Comparison of ENCODE assay signal across 8 cellular contexts in genomic region chr9:86034863-86035734, GRCh38.
DNase-seq lines count a peak whose midpoint lies in the region; ATAC-seq, FAIRE-seq and TF ChIP-seq lines count a peak whose summit lies in the region.

No MANE protein-coding gene starts in this region.

- POLR2A ChIA-PET in naive thymus-derived CD4-positive, alpha-beta T cell (lab: Charles Lee) = no interaction called here

- TF ChIP-seq CTCF in GM12875 (IDR thresholded peaks at IDR 0.05; ENCODE audit: borderline replicate concordance, insufficient read depth, low read depth, low read length) (peak; percentile 65), bronchial epithelial cell (IDR thresholded peaks at IDR 0.05; ENCODE audit: insufficient read depth, low read length, severe bottlenecking) (peak; percentile 60), pancreas (IDR thresholded peaks at IDR 0.05) (peak in 3 of 4 donors; percentile 28 to 43 (median 28)), prostate gland (IDR thresholded peaks at IDR 0.05) (peak in 2 of 4 experiments; percentile 12 to 27)

- no peaks in the 10 kb centered on the region for H3K27me3 ChIP-seq in bronchial epithelial cell (ENCODE audit: control insufficient read depth, insufficient read depth, low read length)
- H3K27me3 ChIP-seq in pancreas = no peaks in the 10 kb centered on the region
- no peaks in the 10 kb centered on the region for H3K27me3 ChIP-seq in naive thymus-derived CD4-positive, alpha-beta T cell (ENCODE audit: control insufficient read depth in 2 of 2, insufficient read depth in 2 of 2, low read length in 2 of 2)
- H3K27me3 ChIP-seq in prostate gland (replicated peaks; ENCODE audit: insufficient read depth) = no peaks in the 10 kb centered on the region

- H3K4me1 ChIP-seq in pancreas = no peaks in the 10 kb centered on the region
- no peaks in the 10 kb centered on the region for H3K4me1 ChIP-seq in naive thymus-derived CD4-positive, alpha-beta T cell (ENCODE audit: control insufficient read depth in 2 of 2, insufficient read depth in 2 of 2, low read length in 2 of 2)
- H3K4me1 ChIP-seq in prostate gland (replicated peaks) = no peaks in the 10 kb centered on the region

- no peak for TF ChIP-seq POLR2A in prostate gland (IDR thresholded peaks at IDR 0.05)

- peaks cover 2 to 20% (median 8%) of the 10 kb centered on the region in 5 donors for H3K36me3 Mint-ChIP-seq in naive thymus-derived CD4-positive, alpha-beta T cell
- peaks cover 6% of the 10 kb centered on the region for H3K36me3 Mint-ChIP-seq in stimulated activated memory B cell treated with anti-CD40 and anti-IgM and Interleukin-4, amounts not matched to agents 10 μg/mL and 1 μg/mL and 100 μg/mL, for 72 hours

- ATAC-seq in pancreas = peak in 3 of 4 donors; percentile 58 to 80 (median 77)
- ATAC-seq in naive thymus-derived CD4-positive, alpha-beta T cell = no peak
- ATAC-seq in stimulated activated memory B cell treated with anti-CD40 and anti-IgM and Interleukin-4, amounts not matched to agents 10 μg/mL and 1 μg/mL and 100 μg/mL, for 72 hours = no peak

- peaks cover 0 to 5% (median 0%) of the 10 kb centered on the region in 5 donors for H3K27me3 Mint-ChIP-seq in naive thymus-derived CD4-positive, alpha-beta T cell
- no peaks in the 10 kb centered on the region for H3K27me3 Mint-ChIP-seq in stimulated activated memory B cell treated with anti-CD40 and anti-IgM and Interleukin-4, amounts not matched to agents 10 μg/mL and 1 μg/mL and 100 μg/mL, for 72 hours

- no peak overlapping the region for H3K4me3 Mint-ChIP-seq in naive thymus-derived CD4-positive, alpha-beta T cell
- H3K4me3 Mint-ChIP-seq in stimulated activated memory B cell treated with anti-CD40 and anti-IgM and Interleukin-4, amounts not matched to agents 10 μg/mL and 1 μg/mL and 100 μg/mL, for 72 hours = no peak overlapping the region

- WGBS in pancreas, 2 donors = 73 to 80% methylated on average over 17 of the region's 17 CpGs
- 82% methylated on average over 17 of the region's 17 CpGs for whole genome bisulfite sequencing in prostate gland

- intact Hi-C loops in pancreas (cut with DNase I) (no loop called here), prostate gland (cut with DNase I) (no loop called here)
- intact Hi-C loops in naive thymus-derived CD4-positive, alpha-beta T cell (cut with micrococcal nuclease) = no loop called here

- H3K4me3 ChIP-seq in GM12875 (ENCODE audit: low read depth, low read length) (no peak overlapping the region), bronchial epithelial cell (ENCODE audit: low read depth, low read length) (no peak overlapping the region), pancreas (no peak overlapping the region), prostate gland (no peak overlapping the region)
- H3K4me3 ChIP-seq in naive thymus-derived CD4-positive, alpha-beta T cell (ENCODE audit: low read length) = no peak overlapping the region

- DNase-seq in AG08395 (ENCODE audit: low spot score) (peak; percentile 70), NCI-H2171 treated with DMSO at 0.1 percent for 48 hours (lab: John Stamatoyannopoulos, UW) (peak; percentile 91), bronchial epithelial cell (ENCODE audit: low read depth) (peak; percentile 17), pancreas (peak in 3 of 6 donors; percentile 27 to 43 (median 28)), prostate gland (ENCODE audit: low spot score) (no peak)
- DNase-seq in naive thymus-derived CD4-positive, alpha-beta T cell = no peak

- CTCF ChIA-PET in naive thymus-derived CD4-positive, alpha-beta T cell (lab: Charles Lee) = no interaction called here

- H3K9me3 ChIP-seq in pancreas = no peaks in the 10 kb centered on the region
- H3K9me3 ChIP-seq in naive thymus-derived CD4-positive, alpha-beta T cell (ENCODE audit: control insufficient read depth in 2 of 3, low read length in 3 of 3) = no peaks in the 10 kb centered on the region
- no peaks in the 10 kb centered on the region for H3K9me3 ChIP-seq in prostate gland

- no peak overlapping the region for H3K27ac Mint-ChIP-seq in naive thymus-derived CD4-positive, alpha-beta T cell
- no peak overlapping the region for H3K27ac Mint-ChIP-seq in stimulated activated memory B cell treated with anti-CD40 and anti-IgM and Interleukin-4, amounts not matched to agents 10 μg/mL and 1 μg/mL and 100 μg/mL, for 72 hours

- peaks cover 0 to 64% (median 3%) of the 10 kb centered on the region in 11 donors for H3K9me3 Mint-ChIP-seq in naive thymus-derived CD4-positive, alpha-beta T cell
- H3K9me3 Mint-ChIP-seq in stimulated activated memory B cell treated with anti-CD40 and anti-IgM and Interleukin-4, amounts not matched to agents 10 μg/mL and 1 μg/mL and 100 μg/mL, for 72 hours = no peaks in the 10 kb centered on the region

- H3K4me1 Mint-ChIP-seq in naive thymus-derived CD4-positive, alpha-beta T cell = no peaks in the 10 kb centered on the region
- H3K4me1 Mint-ChIP-seq in stimulated activated memory B cell treated with anti-CD40 and anti-IgM and Interleukin-4, amounts not matched to agents 10 μg/mL and 1 μg/mL and 100 μg/mL, for 72 hours = no peaks in the 10 kb centered on the region

- no peak overlapping the region for H3K27ac ChIP-seq in pancreas
- H3K27ac ChIP-seq in naive thymus-derived CD4-positive, alpha-beta T cell (ENCODE audit: low read depth, low read length) = no peak overlapping the region
- no peak overlapping the region for H3K27ac ChIP-seq in prostate gland

- H3K36me3 ChIP-seq in bronchial epithelial cell (ENCODE audit: control insufficient read depth, insufficient read depth, low read length) (peaks cover 9% of the 10 kb centered on the region), pancreas (peaks cover 0 to 3% (median 0%) of the 10 kb centered on the region in 3 donors), prostate gland (no peaks in the 10 kb centered on the region)
- H3K36me3 ChIP-seq in naive thymus-derived CD4-positive, alpha-beta T cell (ENCODE audit: control insufficient read depth in 2 of 3, insufficient read depth in 3 of 3, low read length in 3 of 3) = no peaks in the 10 kb centered on the region

- no peak for FAIRE-seq in bronchial epithelial cell (lab: Jason Lieb, UNC)
- FAIRE-seq in pancreas (lab: Jason Lieb, UNC) = no peak

Comparison
In these comparisons a context has a peak if more than half of its experiments do, and no peak if none do; other contexts are left out.
1. DNase-seq: peak in AG08395 (single experiment), NCI-H2171 treated with DMSO at 0.1 percent for 48 hours (single experiment) and bronchial epithelial cell (single experiment); none in naive thymus-derived CD4-positive, alpha-beta T cell (0 of 9) and prostate gland (single experiment).
2. ATAC-seq: peak in pancreas (3 of 4); none in naive thymus-derived CD4-positive, alpha-beta T cell (single experiment) and stimulated activated memory B cell treated with anti-CD40 and anti-IgM and Interleukin-4, amounts not matched to agents 10 μg/mL and 1 μg/mL and 100 μg/mL, for 72 hours (single experiment).